1 cellular context compared by ENCODE assay signal in the genomic region with DNA sequence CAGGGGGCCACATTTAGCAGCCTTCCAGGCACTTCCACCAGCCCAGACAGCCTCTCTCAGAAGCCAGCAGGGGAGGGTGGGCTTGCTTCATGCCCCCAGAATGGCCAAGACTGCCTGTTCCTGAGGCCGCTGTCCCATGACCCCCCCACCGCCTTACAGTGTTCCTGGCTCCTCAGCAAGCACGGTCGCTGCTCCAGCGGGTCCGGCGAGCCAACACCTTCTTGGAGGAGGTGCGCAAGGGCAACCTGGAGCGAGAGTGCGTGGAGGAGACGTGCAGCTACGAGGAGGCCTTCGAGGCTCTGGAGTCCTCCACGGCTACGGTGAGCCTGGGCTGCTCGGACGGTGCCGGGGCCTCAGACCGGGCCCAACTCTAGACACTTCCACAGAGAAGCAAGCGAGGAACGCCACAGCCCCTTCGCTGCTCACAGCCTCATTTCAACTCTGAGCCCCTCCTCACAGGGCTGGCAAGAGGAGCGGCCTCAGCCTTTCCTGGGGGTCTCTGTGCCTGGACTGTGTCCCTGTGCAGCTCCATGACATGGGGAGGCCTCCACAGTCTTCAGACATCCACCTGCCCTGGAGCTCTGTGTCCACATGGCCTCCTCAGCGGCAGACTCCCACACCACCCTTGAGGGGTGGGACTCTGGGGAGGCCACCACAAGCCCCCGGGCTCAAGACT.
A peak's percentile ranks its signal among the peaks of the same experiment; 100 is the strongest.
TF ChIP-seq lines count a peak whose summit lies in the region.

No MANE protein-coding gene starts in this region.

TF ChIP-seq in K562, 482 proteins besides CTCF, POLR2A, EP300 and RAD21:
- TF ChIP-seq, protein P1, sequence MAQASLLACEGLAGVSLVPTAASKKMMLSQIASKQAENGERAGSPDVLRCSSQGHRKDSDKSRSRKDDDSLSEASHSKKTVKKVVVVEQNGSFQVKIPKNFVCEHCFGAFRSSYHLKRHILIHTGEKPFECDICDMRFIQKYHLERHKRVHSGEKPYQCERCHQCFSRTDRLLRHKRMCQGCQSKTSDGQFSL (CRISPR knock-in tag; IDR thresholded peaks at IDR 0.05): peak; percentile 50; the same call in 1 of the 2 replicates
- TF ChIP-seq, protein P1 (tag; IDR thresholded peaks at IDR 0.05): no peak
- TF ChIP-seq CC2D1A (IDR thresholded peaks at IDR 0.05) (no peak), SIN3A (IDR thresholded peaks at IDR 0.05; ENCODE audit: borderline replicate concordance in 2 of 2, control insufficient read depth in 1 of 2, low read depth in 2 of 2, low read length in 2 of 2) (no peak), CEBPG (CRISPR knock-in tag; IDR thresholded peaks at IDR 0.05) (0 out of 2 replicates have a peak, but pooled peaks have one; percentile 8), CEBPG (tag; conservative IDR thresholded peaks at IDR 0.05 in 1 of 2, IDR thresholded peaks at IDR 0.05 in 1 of 2) (no peak), MXI1 (IDR thresholded peaks at IDR 0.05; ENCODE audit: low read depth, low read length) (no peak)
- TF ChIP-seq, protein P2, sequence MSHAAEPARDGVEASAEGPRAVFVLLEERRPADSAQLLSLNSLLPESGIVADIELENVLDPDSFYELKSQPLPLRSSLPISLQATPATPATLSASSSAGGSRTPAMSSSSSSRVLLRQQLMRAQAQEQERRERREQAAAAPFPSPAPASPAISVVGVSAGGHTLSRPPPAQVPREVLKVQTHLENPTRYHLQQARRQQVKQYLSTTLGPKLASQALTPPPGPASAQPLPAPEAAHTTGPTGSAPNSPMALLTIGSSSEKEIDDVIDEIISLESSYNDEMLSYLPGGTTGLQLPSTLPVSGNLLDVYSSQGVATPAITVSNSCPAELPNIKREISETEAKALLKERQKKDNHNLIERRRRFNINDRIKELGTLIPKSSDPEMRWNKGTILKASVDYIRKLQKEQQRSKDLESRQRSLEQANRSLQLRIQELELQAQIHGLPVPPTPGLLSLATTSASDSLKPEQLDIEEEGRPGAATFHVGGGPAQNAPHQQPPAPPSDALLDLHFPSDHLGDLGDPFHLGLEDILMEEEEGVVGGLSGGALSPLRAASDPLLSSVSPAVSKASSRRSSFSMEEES (CRISPR knock-in tag; IDR thresholded peaks at IDR 0.05): no peak
